In the genomic region with DNA sequence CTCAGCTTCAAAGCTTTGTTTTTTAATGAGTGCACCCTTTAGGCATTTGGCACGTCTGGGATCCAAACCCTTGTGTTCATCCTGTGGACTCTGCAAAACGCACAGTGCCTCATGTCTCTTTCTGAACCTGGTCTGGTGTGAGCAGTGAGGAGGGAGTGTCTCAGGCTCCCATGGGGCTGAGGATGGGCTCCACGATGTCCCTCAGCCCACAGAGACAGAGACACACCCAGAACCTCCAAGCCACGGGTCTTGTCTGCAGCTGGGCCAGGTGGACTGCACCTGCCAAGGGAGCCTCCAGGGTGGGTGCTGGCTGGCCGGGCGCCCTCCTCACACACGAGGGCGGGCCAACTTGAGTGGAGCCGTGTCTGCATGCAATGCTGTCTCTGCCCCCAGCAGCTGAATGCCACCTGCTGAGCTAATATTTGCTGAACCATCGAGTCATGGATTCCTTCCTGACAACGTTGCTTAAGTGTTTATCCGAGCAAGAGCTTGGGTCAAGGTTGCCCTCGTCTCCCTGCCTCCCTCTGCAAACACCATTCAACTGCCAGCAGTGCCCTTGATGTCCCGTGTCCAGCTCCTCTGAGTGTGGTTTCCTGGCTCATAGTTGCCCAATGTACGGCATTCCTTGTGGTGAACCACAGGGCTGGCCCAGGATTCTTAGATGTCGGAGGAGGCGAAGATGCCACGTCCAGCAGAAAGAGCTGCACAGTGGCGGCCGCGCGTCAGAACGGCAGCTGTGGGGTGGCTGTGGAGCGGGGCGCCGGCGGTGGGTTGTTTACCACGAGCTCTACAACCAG, we compare ENCODE assay signal across 1 cellular context.
A peak's percentile ranks its signal among the peaks of the same experiment; 100 is the strongest.
TF ChIP-seq lines count a peak whose summit lies in the region.

No MANE protein-coding gene starts in this region.

TF ChIP-seq in HepG2, 621 proteins besides CTCF, POLR2A, EP300 and RAD21 (continued from another document and continues in another):
- TF ChIP-seq, protein P1, sequence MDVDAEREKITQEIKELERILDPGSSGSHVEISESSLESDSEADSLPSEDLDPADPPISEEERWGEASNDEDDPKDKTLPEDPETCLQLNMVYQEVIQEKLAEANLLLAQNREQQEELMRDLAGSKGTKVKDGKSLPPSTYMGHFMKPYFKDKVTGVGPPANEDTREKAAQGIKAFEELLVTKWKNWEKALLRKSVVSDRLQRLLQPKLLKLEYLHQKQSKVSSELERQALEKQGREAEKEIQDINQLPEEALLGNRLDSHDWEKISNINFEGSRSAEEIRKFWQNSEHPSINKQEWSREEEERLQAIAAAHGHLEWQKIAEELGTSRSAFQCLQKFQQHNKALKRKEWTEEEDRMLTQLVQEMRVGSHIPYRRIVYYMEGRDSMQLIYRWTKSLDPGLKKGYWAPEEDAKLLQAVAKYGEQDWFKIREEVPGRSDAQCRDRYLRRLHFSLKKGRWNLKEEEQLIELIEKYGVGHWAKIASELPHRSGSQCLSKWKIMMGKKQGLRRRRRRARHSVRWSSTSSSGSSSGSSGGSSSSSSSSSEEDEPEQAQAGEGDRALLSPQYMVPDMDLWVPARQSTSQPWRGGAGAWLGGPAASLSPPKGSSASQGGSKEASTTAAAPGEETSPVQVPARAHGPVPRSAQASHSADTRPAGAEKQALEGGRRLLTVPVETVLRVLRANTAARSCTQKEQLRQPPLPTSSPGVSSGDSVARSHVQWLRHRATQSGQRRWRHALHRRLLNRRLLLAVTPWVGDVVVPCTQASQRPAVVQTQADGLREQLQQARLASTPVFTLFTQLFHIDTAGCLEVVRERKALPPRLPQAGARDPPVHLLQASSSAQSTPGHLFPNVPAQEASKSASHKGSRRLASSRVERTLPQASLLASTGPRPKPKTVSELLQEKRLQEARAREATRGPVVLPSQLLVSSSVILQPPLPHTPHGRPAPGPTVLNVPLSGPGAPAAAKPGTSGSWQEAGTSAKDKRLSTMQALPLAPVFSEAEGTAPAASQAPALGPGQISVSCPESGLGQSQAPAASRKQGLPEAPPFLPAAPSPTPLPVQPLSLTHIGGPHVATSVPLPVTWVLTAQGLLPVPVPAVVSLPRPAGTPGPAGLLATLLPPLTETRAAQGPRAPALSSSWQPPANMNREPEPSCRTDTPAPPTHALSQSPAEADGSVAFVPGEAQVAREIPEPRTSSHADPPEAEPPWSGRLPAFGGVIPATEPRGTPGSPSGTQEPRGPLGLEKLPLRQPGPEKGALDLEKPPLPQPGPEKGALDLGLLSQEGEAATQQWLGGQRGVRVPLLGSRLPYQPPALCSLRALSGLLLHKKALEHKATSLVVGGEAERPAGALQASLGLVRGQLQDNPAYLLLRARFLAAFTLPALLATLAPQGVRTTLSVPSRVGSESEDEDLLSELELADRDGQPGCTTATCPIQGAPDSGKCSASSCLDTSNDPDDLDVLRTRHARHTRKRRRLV (CRISPR knock-in tag; IDR thresholded peaks at IDR 0.05): peak; percentile 71; the same call in 1 of the 2 replicates
- TF ChIP-seq SMAD1 (CRISPR knock-in tag; IDR thresholded peaks at IDR 0.05; ENCODE audit: borderline replicate concordance, low read depth): no peak; the same call in 1 of the 2 replicates
- TF ChIP-seq MAFK (conservative IDR thresholded peaks at IDR 0.05 in 1 of 2, IDR thresholded peaks at IDR 0.05 in 1 of 2; ENCODE audit: low read length in 2 of 2): peak; percentile 20 to 53; a peak in 3 of 4 replicates
- no peak for TF ChIP-seq GTF2F1 (IDR thresholded peaks at IDR 0.05; ENCODE audit: low read length)
- no peak for TF ChIP-seq NBN (conservative IDR thresholded peaks at IDR 0.05)
- peak; percentile 94 for TF ChIP-seq CEBPG (CRISPR knock-in tag; IDR thresholded peaks at IDR 0.05)
- TF ChIP-seq HNF4G (IDR thresholded peaks at IDR 0.05; ENCODE audit: borderline replicate concordance, low read depth, low read length): peak; percentile 56; the same call in 1 of the 2 replicates
- TF ChIP-seq HNF4G (CRISPR knock-in tag; IDR thresholded peaks at IDR 0.05; ENCODE audit: borderline replicate concordance, low read depth): peak; percentile 30; the same call in 1 of the 2 replicates
- TF ChIP-seq, protein P2, sequence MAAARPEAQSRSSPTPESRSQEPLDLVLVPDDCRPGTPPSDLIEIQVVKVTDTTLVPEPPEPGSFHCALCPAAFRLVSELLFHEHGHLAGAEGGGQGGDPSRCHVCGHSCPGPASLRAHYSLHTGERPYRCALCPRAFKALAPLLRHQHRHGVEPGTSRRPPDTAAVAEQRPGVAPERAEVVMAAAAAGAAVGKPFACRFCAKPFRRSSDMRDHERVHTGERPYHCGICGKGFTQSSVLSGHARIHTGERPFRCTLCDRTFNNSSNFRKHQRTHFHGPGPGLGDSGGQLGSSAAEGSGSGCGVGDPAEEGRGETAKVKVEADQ (CRISPR knock-in tag; IDR thresholded peaks at IDR 0.05; ENCODE audit: borderline replicate concordance): no peak
- TF ChIP-seq ZNF737 (CRISPR knock-in tag; IDR thresholded peaks at IDR 0.05; ENCODE audit: borderline replicate concordance): no peak
- TF ChIP-seq ZNF235 (CRISPR knock-in tag; IDR thresholded peaks at IDR 0.05; ENCODE audit: borderline replicate concordance): 0 out of 2 replicates have a peak, but pooled peaks have one; percentile 66
- TF ChIP-seq ZNF839 (CRISPR knock-in tag; IDR thresholded peaks at IDR 0.05; ENCODE audit: borderline replicate concordance): no peak
- TF ChIP-seq MED13 (CRISPR knock-in tag; IDR thresholded peaks at IDR 0.05): peak; percentile 78
- TF ChIP-seq ZFP36L2 (CRISPR knock-in tag; IDR thresholded peaks at IDR 0.05): no peak
- TF ChIP-seq IRX3 (CRISPR knock-in tag; IDR thresholded peaks at IDR 0.05; ENCODE audit: borderline replicate concordance, low read depth): no peak
- no peak for TF ChIP-seq ZSCAN30 (CRISPR knock-in tag; IDR thresholded peaks at IDR 0.05)
- no peak for TF ChIP-seq ZNF850 (CRISPR knock-in tag; conservative IDR thresholded peaks at IDR 0.05)
- no peak for TF ChIP-seq GABPA (IDR thresholded peaks at IDR 0.05; ENCODE audit: low read depth, low read length)
- TF ChIP-seq GABPA (CRISPR knock-in tag; IDR thresholded peaks at IDR 0.05; ENCODE audit: low read depth): peak; percentile 53; the same call in 1 of the 2 replicates
- TF ChIP-seq NR2C2 (CRISPR knock-in tag; IDR thresholded peaks at IDR 0.05; ENCODE audit: borderline replicate concordance): no peak
- no peak for TF ChIP-seq CHD2 (IDR thresholded peaks at IDR 0.05; ENCODE audit: low read depth, low read length)
- TF ChIP-seq ZNF138 (CRISPR knock-in tag; IDR thresholded peaks at IDR 0.05; ENCODE audit: low read depth): 0 out of 2 replicates have a peak, but pooled peaks have one; percentile 81
- TF ChIP-seq ZNF720 (CRISPR knock-in tag; IDR thresholded peaks at IDR 0.05): no peak
- peak; percentile 100 for TF ChIP-seq NCOA2 (CRISPR knock-in tag; IDR thresholded peaks at IDR 0.05)
- TF ChIP-seq ZNF337 (CRISPR knock-in tag; IDR thresholded peaks at IDR 0.05; ENCODE audit: borderline replicate concordance, low read depth): peak; percentile 32; the same call in 1 of the 2 replicates
- no peak for TF ChIP-seq ZNF709 (CRISPR knock-in tag; IDR thresholded peaks at IDR 0.05)
- peak; percentile 79 for TF ChIP-seq ZBTB37 (CRISPR knock-in tag; IDR thresholded peaks at IDR 0.05)
- 0 out of 2 replicates have a peak, but pooled peaks have one; percentile 26 for TF ChIP-seq ATF6 (CRISPR knock-in tag; conservative IDR thresholded peaks at IDR 0.05)
- TF ChIP-seq ZNF773 (CRISPR knock-in tag; IDR thresholded peaks at IDR 0.05; ENCODE audit: borderline replicate concordance): no peak
- TF ChIP-seq HDAC1 (CRISPR knock-in tag; IDR thresholded peaks at IDR 0.05): peak; percentile 94
- TF ChIP-seq FOXP4 (CRISPR knock-in tag; IDR thresholded peaks at IDR 0.05): peak; percentile 94
- TF ChIP-seq KAT8 (CRISPR knock-in tag; IDR thresholded peaks at IDR 0.05): peak; percentile 79
- TF ChIP-seq FOXP1 (IDR thresholded peaks at IDR 0.05): no peak
- peak; percentile 93 for TF ChIP-seq FOXP1 (CRISPR knock-in tag; IDR thresholded peaks at IDR 0.05)
- peak; percentile 91 for TF ChIP-seq CREM (IDR thresholded peaks at IDR 0.05)
- no peak for TF ChIP-seq CREM (CRISPR knock-in tag; IDR thresholded peaks at IDR 0.05)
- no peak for TF ChIP-seq ZNF446 (CRISPR knock-in tag; IDR thresholded peaks at IDR 0.05)
- peak in 1 of 2 experiments; percentile 71; a peak in 1 of 4 replicates for TF ChIP-seq HMGXB4 (CRISPR knock-in tag; IDR thresholded peaks at IDR 0.05; ENCODE audit: borderline replicate concordance in 1 of 2, low read depth in 1 of 2)
- TF ChIP-seq RARA (CRISPR knock-in tag; IDR thresholded peaks at IDR 0.05): peak; percentile 98
- no peak for TF ChIP-seq ATRX (CRISPR knock-in tag; IDR thresholded peaks at IDR 0.05; ENCODE audit: borderline replicate concordance)
- no peak for TF ChIP-seq AGO2 (optimal IDR thresholded peaks at IDR 0.05; ENCODE audit: low read depth, low read length)
- TF ChIP-seq ZFX (CRISPR knock-in tag; IDR thresholded peaks at IDR 0.05; ENCODE audit: low read depth): peak; percentile 51; the same call in 1 of the 2 replicates
- peak; percentile 90 for TF ChIP-seq SPEN (CRISPR knock-in tag; IDR thresholded peaks at IDR 0.05; ENCODE audit: low read depth)
- no peak for TF ChIP-seq ZBTB8A (CRISPR knock-in tag; IDR thresholded peaks at IDR 0.05; ENCODE audit: borderline replicate concordance, low read depth)
- peak; percentile 84; the same call in 1 of the 2 replicates for TF ChIP-seq ZNF296 (CRISPR knock-in tag; conservative IDR thresholded peaks at IDR 0.05)
- TF ChIP-seq ELF4 (CRISPR knock-in tag; IDR thresholded peaks at IDR 0.05; ENCODE audit: borderline replicate concordance): no peak
- TF ChIP-seq BRCA1 (CRISPR knock-in tag; IDR thresholded peaks at IDR 0.05): no peak
- TF ChIP-seq ZNF530 (CRISPR knock-in tag; IDR thresholded peaks at IDR 0.05; ENCODE audit: low read depth): no peak
- TF ChIP-seq USF2 (IDR thresholded peaks at IDR 0.05; ENCODE audit: low read depth, low read length): no peak
- no peak for TF ChIP-seq USF2 (CRISPR knock-in tag; IDR thresholded peaks at IDR 0.05; ENCODE audit: borderline replicate concordance)
- TF ChIP-seq CENPT (CRISPR knock-in tag; IDR thresholded peaks at IDR 0.05; ENCODE audit: low read depth): no peak
- peak; percentile 84; the same call in 1 of the 2 replicates for TF ChIP-seq ARNTL (CRISPR knock-in tag; IDR thresholded peaks at IDR 0.05)
